7 cellular contexts compared by ENCODE assay signal in genomic region chr1:94463765-94464330, GRCh38. TPM values are rescaled to one million over a fixed set of nuclear protein-coding genes. Genes with fewer than 3 reads are reported as not detected.
A peak's percentile ranks its signal among the peaks of the same experiment; 100 is the strongest.
DNase-seq lines count a peak whose midpoint lies in the region; ATAC-seq and TF ChIP-seq lines count a peak whose summit lies in the region.

No MANE protein-coding gene starts in this region.

- H3K36me3 Mint-ChIP-seq in endodermal cell (ENCODE audit: low read depth): peaks cover 50% of the 10 kb centered on the region

- H3K27me3 Mint-ChIP-seq in endodermal cell (ENCODE audit: insufficient read depth): no peaks in the 10 kb centered on the region

- H3K4me3 Mint-ChIP-seq in endodermal cell: no peak overlapping the region

- H3K27ac Mint-ChIP-seq in endodermal cell: peak overlapping the region; percentile 92

- H3K36me3 ChIP-seq in Panc1 (ENCODE audit: control insufficient read depth, insufficient read depth, low read length) (no peaks in the 10 kb centered on the region), endodermal cell (ENCODE audit: control insufficient read depth, insufficient read depth, low read length) (peaks cover 51% of the 10 kb centered on the region), mucosa of rectum (ENCODE audit: control insufficient read depth in 2 of 2, insufficient read depth in 2 of 2, low read length in 2 of 2) (peaks cover 10 to 33% of the 10 kb centered on the region in 2 donors)

- TF ChIP-seq CTCF in Panc1 (IDR thresholded peaks at IDR 0.05) (peak; percentile 57; the same call in 1 of the 2 replicates), endodermal cell (conservative IDR thresholded peaks at IDR 0.05) (peak; percentile 79)

- intact Hi-C loops in Panc1 (cut with micrococcal nuclease; ENCODE audit: unreplicated experiment): loop anchor here (10.0 kb wide), 1 partner anchor 109 kb away; no protein-coding TSS in a partner anchor

- H3K27me3 ChIP-seq in Panc1 (ENCODE audit: control insufficient read depth, insufficient read depth, low read length): no peaks in the 10 kb centered on the region
- no peaks in the 10 kb centered on the region for H3K27me3 ChIP-seq in endodermal cell (ENCODE audit: control insufficient read depth, insufficient read depth, low read length, poor library complexity, severe bottlenecking)
- H3K27me3 ChIP-seq in mucosa of rectum (ENCODE audit: control insufficient read depth in 2 of 2, insufficient read depth in 2 of 2, low read length in 2 of 2): no peaks in the 10 kb centered on the region

- H3K9me3 ChIP-seq in Panc1 (ENCODE audit: control insufficient read depth, insufficient read depth, low read depth, low read length) (no peaks in the 10 kb centered on the region), endodermal cell (ENCODE audit: control insufficient read depth, low read length) (peaks cover 35% of the 10 kb centered on the region), mucosa of rectum (ENCODE audit: control insufficient read depth in 2 of 2, low read length in 2 of 2) (no peaks in the 10 kb centered on the region)

- no peak overlapping the region for H3K27ac ChIP-seq in Panc1 (ENCODE audit: low read length)
- H3K27ac ChIP-seq in endodermal cell (ENCODE audit: low read depth, low read length): no peak overlapping the region
- peak overlapping the region; percentile 60 to 72 for H3K27ac ChIP-seq in mucosa of rectum (ENCODE audit: low read depth in 2 of 2, low read length in 2 of 2)

- H3K9ac ChIP-seq in endodermal cell (ENCODE audit: extremely low read depth, low read length, poor library complexity, severe bottlenecking): no peak overlapping the region
- peak overlapping the region in 1 of 2 donors; percentile 51 for H3K9ac ChIP-seq in mucosa of rectum (ENCODE audit: low read depth in 1 of 2, low read length in 2 of 2)

- 74 to 88% methylated on average over 1 to 2 of the region's 3 CpGs for WGBS in endodermal cell (ENCODE audit: insufficient coverage in 1 of 2, insufficient read length in 1 of 2), 2 experiments

- H3K4me1 ChIP-seq in Panc1 (ENCODE audit: control insufficient read depth, insufficient read depth, low read length) (no peaks in the 10 kb centered on the region; the same call in 1 of the 2 replicates), endodermal cell (ENCODE audit: control insufficient read depth, insufficient read depth, low read length) (peaks cover 4% of the 10 kb centered on the region), mucosa of rectum (ENCODE audit: control insufficient read depth in 2 of 2, insufficient read depth in 2 of 2, low read length in 2 of 2) (peaks cover 12 to 19% of the 10 kb centered on the region in 2 donors)

- BruUV-seq in Panc1 (replicated peaks; lab: Mats Ljungman, UMichigan): no TSS peak

- POLR2A ChIA-PET in Panc1 (lab: Charles Lee): no interaction called here

- no peak overlapping the region for H3K4me3 ChIP-seq in Panc1 (ENCODE audit: low read depth in 2 of 2, low read length in 2 of 2)
- H3K4me3 ChIP-seq in endodermal cell (ENCODE audit: low read length): peak overlapping the region; percentile 9
- H3K4me3 ChIP-seq in mucosa of rectum (ENCODE audit: low read length in 2 of 2): no peak overlapping the region

- H3K9me3 Mint-ChIP-seq in endodermal cell: peaks cover 26% of the 10 kb centered on the region

- DNase-seq in ELF-1 (ENCODE audit: low read depth, low spot score) (peak; percentile 26), Panc1 (ENCODE audit: low read depth, low spot score) (peak; percentile 15), endodermal cell (peak; percentile 46), NCI-H187 (lab: John Stamatoyannopoulos, UW) (no peak)
- DNase-seq in effector CD8-positive, alpha-beta T cell (lab: John Stamatoyannopoulos, UW): no peak

- CTCF ChIA-PET in Panc1 (lab: Charles Lee): interaction anchor here (0.5 to 2.3 kb wide), 3 partner anchors 36 to 128 kb away, joined by 3 to 15 read pairs (median 4); no protein-coding TSS in a partner anchor

- ATAC-seq in HG03432 (IDR thresholded peaks at IDR 0.05; ENCODE audit: unreplicated experiment): peak; percentile 51
- ATAC-seq in Panc1: peak; percentile 87

- H3K4me1 Mint-ChIP-seq in endodermal cell: peaks cover 11% of the 10 kb centered on the region

- in situ Hi-C loops in Panc1 (cut with HindIII; ENCODE audit: low pct_unique_long_range_greater_than_20kb, low sequenced_read_pairs): no loop called here

RNA-seq across cellular contexts. Expression of gene ABCD3, which starts 45.7 kb away (rescaled TPM):
- 40.5 TPM for total RNA-seq in Panc1 (2021; ENCODE audit: unreplicated experiment)
- 16.4 TPM for polyA plus RNA-seq in Panc1 (2012; ENCODE audit: insufficient read length)
- 10 to 100 TPM; 28.1 to 33.3 TPM for total RNA-seq in endodermal cell
- 33.4 TPM for polyA plus RNA-seq in endodermal cell (2013, experiment 1 of 2)
- polyA plus RNA-seq in endodermal cell (2013, experiment 2 of 2): 34.6 TPM

Comparison
In these comparisons a context has a peak if more than half of its experiments do, and no peak if none do; other contexts are left out.
1. DNase-seq: peak in ELF-1 (single experiment), Panc1 (single experiment) and endodermal cell (single experiment); none in effector CD8-positive, alpha-beta T cell (single experiment) and NCI-H187 (0 of 2).
2. H3K27ac ChIP-seq: peak in mucosa of rectum (2 of 2); none in Panc1 (single experiment) and endodermal cell (single experiment).